ENCODE assay signal across 17 cellular contexts in genomic region chr11:131234146-131234680, GRCh38.
"Had no signal": no experiment of that assay in that cellular context is flagged by ENCODE, and none has a peak within 500 bp of the region (broad histone marks: within the 10 kb centered on the region; RNA-seq: fewer than 3 reads in every experiment).

No MANE protein-coding gene starts in this region.

- DNase-seq: cortex of kidney; dorsolateral prefrontal cortex; effector CD8-positive, alpha-beta T cell; gastrocnemius medialis; islet precursor cell; mucosa of descending colon; naive thymus-derived CD8-positive, alpha-beta T cell; occipital lobe; psoas muscle; small intestine; stimulated activated CD4-positive, alpha-beta T cell treated with anti-CD3 and anti-CD28 coated beads, Interleukin-12 subunit alpha, Interleukin-12 subunit beta, amount 100 ng/mL, for 4 hours; stimulated activated naive CD4-positive, alpha-beta T cell treated with Interleukin-2 at 50 U/mL for 16 hours had no signal

- H3K4me1 ChIP-seq: gastrocnemius medialis, parathyroid adenoma, psoas muscle, right atrium auricular region had no signal

- H3K9ac ChIP-seq: parathyroid adenoma had no signal

- H3K9me3 ChIP-seq: gastrocnemius medialis, mucosa of descending colon, psoas muscle, right atrium auricular region had no signal

- H3K4me1 Mint-ChIP-seq: naive thymus-derived CD8-positive, alpha-beta T cell had no signal

- H3K79me2 ChIP-seq: parathyroid adenoma had no signal

- H3K36me3 Mint-ChIP-seq: naive thymus-derived CD8-positive, alpha-beta T cell; type B pancreatic cell had no signal

- H3K36me3 ChIP-seq: gastrocnemius medialis, right atrium auricular region had no signal

- ATAC-seq: gastrocnemius medialis; left lobe of liver; mucosa of descending colon; naive thymus-derived CD8-positive, alpha-beta T cell; psoas muscle had no signal

- H3K27ac Mint-ChIP-seq: naive thymus-derived CD8-positive, alpha-beta T cell; type B pancreatic cell had no signal

- H2AFZ ChIP-seq: parathyroid adenoma had no signal

- H3K27ac ChIP-seq: dorsolateral prefrontal cortex, gastrocnemius medialis, parathyroid adenoma, psoas muscle, right atrium auricular region had no signal

- H3K4me3 ChIP-seq: dorsolateral prefrontal cortex, gastrocnemius medialis, mucosa of descending colon, psoas muscle, right atrium auricular region had no signal

- H3K27me3 ChIP-seq: gastrocnemius medialis, right atrium auricular region had no signal

- H3K4me3 Mint-ChIP-seq: naive thymus-derived CD8-positive, alpha-beta T cell; neural crest cell; type B pancreatic cell had no signal

- H3K9me3 Mint-ChIP-seq: neural crest cell, type B pancreatic cell had no signal
